17 cellular contexts compared by ENCODE assay signal in the genomic region with DNA sequence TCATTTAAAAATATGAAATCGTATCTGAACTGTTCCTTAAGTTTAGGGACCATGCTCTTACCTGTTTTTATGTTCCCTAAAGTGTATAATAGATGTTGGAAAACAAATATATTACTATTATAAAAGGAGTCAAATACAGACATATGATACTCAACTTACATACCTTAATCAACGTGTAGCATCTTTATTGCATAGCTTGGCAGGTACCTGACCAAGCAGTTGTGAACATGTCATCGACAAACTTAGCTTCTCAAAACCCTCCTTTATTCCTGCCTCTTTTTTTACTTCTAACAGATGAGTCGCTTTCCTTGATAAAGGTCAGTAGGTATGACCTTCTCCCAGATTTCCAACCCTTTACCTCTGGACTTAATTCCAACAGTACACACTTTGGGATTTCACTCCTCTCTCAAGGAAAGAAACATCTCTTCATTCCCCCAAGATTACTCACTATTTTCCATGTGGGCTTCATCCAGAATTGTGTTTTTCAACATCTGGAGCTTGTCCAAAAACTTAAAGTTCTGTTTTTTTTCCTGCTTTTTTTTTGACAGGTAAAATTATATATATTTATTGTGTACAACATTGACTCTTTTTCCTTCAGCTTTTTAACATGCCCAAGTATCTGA. TPM values are rescaled to one million over a fixed set of nuclear protein-coding genes. Genes with fewer than 3 reads are reported as not detected.
DNase-seq lines count a peak whose midpoint lies in the region; ATAC-seq, FAIRE-seq and TF ChIP-seq lines count a peak whose summit lies in the region.
"Had no signal": no experiment of that assay in that cellular context is flagged by ENCODE, and none has a peak within 500 bp of the region (broad histone marks: within the 10 kb centered on the region; RNA-seq: fewer than 3 reads in every experiment).

No MANE protein-coding gene starts in this region.

- no peaks in the 10 kb centered on the region for H3K27me3 ChIP-seq in mesenchymal stem cell (ENCODE audit: control insufficient read depth in 1 of 2, insufficient read depth in 1 of 2, low read length in 2 of 2)
- H3K27me3 ChIP-seq in CD8-positive, alpha-beta memory T cell (ENCODE audit: insufficient read depth, low read length, poor library complexity, severe bottlenecking), result no peaks in the 10 kb centered on the region
- H3K27me3 ChIP-seq: BE2C, esophagus muscularis mucosa had no signal

- H3K4me3 Mint-ChIP-seq in Calu3 (ENCODE audit: low read depth, unreplicated experiment), result no peak overlapping the region
- H3K4me3 Mint-ChIP-seq in central memory CD8-positive, alpha-beta T cell, result no peak overlapping the region
- peak overlapping the region in 1 of 7 donors; percentile 27 for H3K4me3 Mint-ChIP-seq in CD8-positive, alpha-beta memory T cell

- no peak overlapping the region for H2BK15ac ChIP-seq in mesenchymal stem cell (ENCODE audit: low read depth, poor library complexity, severe bottlenecking)

- 93% methylated on average over 3 of the region's 4 CpGs for WGBS in mesenchymal stem cell

- H3K27ac Mint-ChIP-seq in Calu3 (ENCODE audit: unreplicated experiment), result peak overlapping the region; percentile 1
- peak overlapping the region; percentile 12 for H3K27ac Mint-ChIP-seq in central memory CD8-positive, alpha-beta T cell (ENCODE audit: low read depth)
- peak overlapping the region in 2 of 8 donors; percentile 0 to 2 for H3K27ac Mint-ChIP-seq in CD8-positive, alpha-beta memory T cell

- no peaks in the 10 kb centered on the region for H3K36me3 Mint-ChIP-seq in Calu3 (ENCODE audit: insufficient read depth, unreplicated experiment)
- H3K36me3 Mint-ChIP-seq in central memory CD8-positive, alpha-beta T cell (ENCODE audit: insufficient read depth), result peaks cover 3% of the 10 kb centered on the region
- H3K36me3 Mint-ChIP-seq in CD8-positive, alpha-beta memory T cell, result peaks cover 0 to 5% (median 0%) of the 10 kb centered on the region in 3 donors

- POLR2A ChIA-PET in CD8-positive, alpha-beta memory T cell (lab: Charles Lee), result no interaction called here

- TF ChIP-seq POLR2A in GM12892 (IDR thresholded peaks at IDR 0.05; ENCODE audit: low read depth, low read length), result no peak

- no peak for FAIRE-seq in GM12892 (lab: Jason Lieb, UNC)
- FAIRE-seq: H1 had no signal

- H3K4me2 ChIP-seq in mesenchymal stem cell (ENCODE audit: low read length, poor library complexity, severe bottlenecking), result no peak overlapping the region

- H2BK120ac ChIP-seq in mesenchymal stem cell (ENCODE audit: low read depth, low read length), result no peak overlapping the region

- H2AK5ac ChIP-seq in mesenchymal stem cell (ENCODE audit: low read length, severe bottlenecking), result no peak overlapping the region

- no peak overlapping the region for H2BK12ac ChIP-seq in mesenchymal stem cell (ENCODE audit: low read length in 2 of 2)

- no peaks in the 10 kb centered on the region for H3K36me3 ChIP-seq in mesenchymal stem cell (ENCODE audit: control insufficient read depth in 1 of 2, insufficient read depth in 2 of 2, low read depth in 1 of 2, low read length in 2 of 2)
- H3K36me3 ChIP-seq in CD8-positive, alpha-beta memory T cell (ENCODE audit: insufficient read depth, low read length), result no peaks in the 10 kb centered on the region
- H3K36me3 ChIP-seq: BE2C, esophagus muscularis mucosa had no signal

- peaks cover 8% of the 10 kb centered on the region for H3K4me1 ChIP-seq in mesenchymal stem cell (ENCODE audit: control insufficient read depth, insufficient read depth, low read depth, low read length)
- H3K4me1 ChIP-seq in CD8-positive, alpha-beta memory T cell (ENCODE audit: insufficient read depth, low read length), result peaks cover under 1% of the 10 kb centered on the region
- H3K4me1 ChIP-seq: BE2C had no signal

- H2AFZ ChIP-seq in mesenchymal stem cell (ENCODE audit: low read depth, low read length), result no peak overlapping the region

- H3K9ac ChIP-seq in mesenchymal stem cell (ENCODE audit: low read length), result no peak overlapping the region

- H3K4me3 ChIP-seq in LNCaP clone FGC (ENCODE audit: low read depth, low read length) (no peak overlapping the region), mesenchymal stem cell (ENCODE audit: insufficient read depth in 1 of 2, low read depth in 1 of 2, low read length in 2 of 2) (no peak overlapping the region)
- H3K4me3 ChIP-seq in CD8-positive, alpha-beta memory T cell (ENCODE audit: low read length), result no peak overlapping the region
- H3K4me3 ChIP-seq: esophagus muscularis mucosa, skin epidermis had no signal

- H3K9me3 ChIP-seq in mesenchymal stem cell (ENCODE audit: control insufficient read depth, low read length), result no peaks in the 10 kb centered on the region
- no peaks in the 10 kb centered on the region for H3K9me3 ChIP-seq in CD8-positive, alpha-beta memory T cell (ENCODE audit: low read length)
- H3K9me3 ChIP-seq: BE2C, esophagus muscularis mucosa had no signal

- BruUV-seq in Calu3 (replicated peaks; lab: Mats Ljungman, UMichigan), result no TSS peak

- H4K91ac ChIP-seq in mesenchymal stem cell (ENCODE audit: low read length), result no peak overlapping the region

- DNase-seq in Calu3 (no peak), LNCaP clone FGC (ENCODE audit: low read depth) (peak; percentile 76), mesenchymal stem cell (peak; percentile 50), NCI-H2171 treated with DMSO at 0.1 percent for 48 hours (lab: John Stamatoyannopoulos, UW) (no peak), GM12892 (ENCODE audit: insufficient read length) (no peak), HPDE6-E6E7 (ENCODE audit: extremely low spot score) (no peak)
- no peak for DNase-seq in central memory CD8-positive, alpha-beta T cell (ENCODE audit: low spot score in 2 of 2)
- DNase-seq in CD8-positive, alpha-beta memory T cell, result no peak
- DNase-seq: aorta; BE2C; KBM-7; NCI-H1436 treated with DMSO at 0.1 percent for 48 hours; OCI-M1; stimulated activated naive CD8-positive, alpha-beta T cell treated with anti-CD3 and anti-CD28 coated beads, Interleukin-15, Interleukin-2, amounts not matched to agents 100 U/mL and 50 U/mL, for 24 hours had no signal

- peaks cover 2% of the 10 kb centered on the region for H3K79me1 ChIP-seq in mesenchymal stem cell (replicated peaks; ENCODE audit: low read length, poor library complexity, severe bottlenecking)

- H3K4ac ChIP-seq in mesenchymal stem cell (ENCODE audit: low read depth in 1 of 2, low read length in 2 of 2), result no peak overlapping the region

- H3K18ac ChIP-seq in mesenchymal stem cell (ENCODE audit: low read depth in 1 of 2, low read length in 2 of 2), result no peak overlapping the region

- H4K8ac ChIP-seq in mesenchymal stem cell (ENCODE audit: low read length), result no peak overlapping the region

- H3K23ac ChIP-seq in mesenchymal stem cell (ENCODE audit: low read length in 2 of 2), result no peak overlapping the region

- no peak overlapping the region for H3K27ac ChIP-seq in mesenchymal stem cell (ENCODE audit: low read length, poor library complexity, severe bottlenecking)
- no peak overlapping the region for H3K27ac ChIP-seq in CD8-positive, alpha-beta memory T cell (ENCODE audit: low read depth, low read length)
- H3K27ac ChIP-seq: skin epidermis had no signal

- H2BK5ac ChIP-seq in mesenchymal stem cell (ENCODE audit: low read depth, low read length, poor library complexity, severe bottlenecking), result no peak overlapping the region

- H3K9me3 Mint-ChIP-seq in Calu3 (ENCODE audit: low read depth, unreplicated experiment), result no peaks in the 10 kb centered on the region
- no peaks in the 10 kb centered on the region for H3K9me3 Mint-ChIP-seq in central memory CD8-positive, alpha-beta T cell
- no peaks in the 10 kb centered on the region for H3K9me3 Mint-ChIP-seq in CD8-positive, alpha-beta memory T cell

- H3K27me3 Mint-ChIP-seq in Calu3 (ENCODE audit: unreplicated experiment), result no peaks in the 10 kb centered on the region
- no peaks in the 10 kb centered on the region for H3K27me3 Mint-ChIP-seq in central memory CD8-positive, alpha-beta T cell
- H3K27me3 Mint-ChIP-seq in CD8-positive, alpha-beta memory T cell, result no peaks in the 10 kb centered on the region

- no peak overlapping the region for H3K14ac ChIP-seq in mesenchymal stem cell (ENCODE audit: low read length in 2 of 2)

- intact Hi-C loops in Calu3 (cut with micrococcal nuclease; ENCODE audit: unreplicated experiment), result no loop called here

- H3K4me1 Mint-ChIP-seq in Calu3 (ENCODE audit: low read depth, unreplicated experiment), result peaks cover 20% of the 10 kb centered on the region
- H3K4me1 Mint-ChIP-seq in central memory CD8-positive, alpha-beta T cell, result peaks cover 27% of the 10 kb centered on the region
- H3K4me1 Mint-ChIP-seq in CD8-positive, alpha-beta memory T cell, result peaks cover 42 to 62% (median 47%) of the 10 kb centered on the region in 3 donors

- TF ChIP-seq CTCF in Calu3 (IDR thresholded peaks at IDR 0.05; ENCODE audit: unreplicated experiment) (no peak), LNCaP clone FGC (IDR thresholded peaks at IDR 0.05; ENCODE audit: control insufficient read depth, extremely low read depth, insufficient read depth) (no peak)

- no peak for ATAC-seq in central memory CD8-positive, alpha-beta T cell (replicated peaks; ENCODE audit: extremely low read depth, poor library complexity, severe bottlenecking)
- ATAC-seq: stimulated activated naive CD8-positive, alpha-beta T cell treated with anti-CD3 and anti-CD28 coated beads, Interleukin-15, Interleukin-2, amounts not matched to agents 100 U/mL and 50 U/mL, for 24 hours had no signal

- CTCF ChIA-PET in Calu3 (lab: Charles Lee), result no interaction called here
- CTCF ChIA-PET in CD8-positive, alpha-beta memory T cell (lab: Charles Lee), result interaction anchor here (1.0 to 1.6 kb wide), 2 partner anchors 10 to 66 kb away, joined by 3 to 4 read pairs; no protein-coding TSS in a partner anchor

RNA-seq across cellular contexts. Expression of gene HIPK3, which starts 11.9 kb away (rescaled TPM):
- 53.6 and 61.5 TPM in 2 replicates for total RNA-seq in Calu3 (2022)
- polyA plus RNA-seq in mesenchymal stem cell (2013, experiment 1 of 2), result 23.1 TPM
- 22.4 TPM for polyA plus RNA-seq in mesenchymal stem cell (2013, experiment 2 of 2)
- total RNA-seq in CD8-positive, alpha-beta memory T cell, result 10 to 100 TPM; 49.2 to 50.9 TPM
- 31.6 TPM for polyA plus RNA-seq in CD8-positive, alpha-beta memory T cell
- 18.3 TPM for polyA plus RNA-seq in GM12892 (2012; ENCODE audit: missing spikeins)

Comparison
In these comparisons a context has a peak if more than half of its experiments do, and no peak if none do; other contexts are left out.
1. DNase-seq: peak in LNCaP clone FGC (single experiment) and mesenchymal stem cell (single experiment); none in Calu3 (single experiment), central memory CD8-positive, alpha-beta T cell (0 of 2), NCI-H2171 treated with DMSO at 0.1 percent for 48 hours (single experiment), CD8-positive, alpha-beta memory T cell (0 of 5), GM12892 (single experiment) and HPDE6-E6E7 (single experiment).